ENCODE assay signal across 8 cellular contexts in genomic region chr5:152532714-152533113, GRCh38.
DNase-seq lines count a peak whose midpoint lies in the region; ATAC-seq and TF ChIP-seq lines count a peak whose summit lies in the region.

No MANE protein-coding gene starts in this region.

- no peak overlapping the region for H3K4me3 ChIP-seq in ascending aorta

- no peaks in the 10 kb centered on the region for H3K27me3 ChIP-seq in ascending aorta

- no peaks in the 10 kb centered on the region for H3K4me1 ChIP-seq in ascending aorta

- intact Hi-C loops in ascending aorta (cut with DNase I): loop anchor here (1.0 to 10.0 kb wide), 3 partner anchors 616 to 1652 kb away; no protein-coding TSS in a partner anchor

- in situ Hi-C loops in ACHN (cut with HindIII; ENCODE audit: low pct_ligation_motif_present, low pct_unique_long_range_greater_than_20kb, low sequenced_read_pairs): no loop called here

- no peaks in the 10 kb centered on the region for H3K36me3 ChIP-seq in ascending aorta

- no peak overlapping the region for H3K27ac ChIP-seq in ascending aorta

- TF ChIP-seq CTCF in GM12872 (IDR thresholded peaks at IDR 0.05; ENCODE audit: insufficient read depth, low read depth, low read length) (peak; percentile 35; the same call in 1 of the 3 replicates), ascending aorta (IDR thresholded peaks at IDR 0.05) (peak; percentile 48 to 66 (median 59))

- no peaks in the 10 kb centered on the region for H3K9me3 ChIP-seq in ascending aorta

- DNase-seq in ACHN (peak; percentile 47), NCI-H1694 (lab: John Stamatoyannopoulos, UW) (peak; percentile 89), ascending aorta (ENCODE audit: low spot score in 2 of 2) (no peak), iris pigment epithelial cell (ENCODE audit: low read depth) (peak; percentile 56)

- ATAC-seq in GM19324 (IDR thresholded peaks at IDR 0.05; ENCODE audit: low FRiP score, unreplicated experiment) (no peak), HG03520 (IDR thresholded peaks at IDR 0.05; ENCODE audit: unreplicated experiment) (no peak), HG03196 (IDR thresholded peaks at IDR 0.05; ENCODE audit: unreplicated experiment) (no peak)

Comparison
In these comparisons a context has a peak if more than half of its experiments do, and no peak if none do; other contexts are left out.
1. DNase-seq: peak in ACHN (single experiment), NCI-H1694 (single experiment) and iris pigment epithelial cell (single experiment); none in ascending aorta (0 of 2).